In genomic region chr14:67187210-67187609, GRCh38 we compare ENCODE assay signal across 12 cellular contexts. TPM values are rescaled to one million over a fixed set of nuclear protein-coding genes. Genes with fewer than 3 reads are reported as not detected.
A peak's percentile ranks its signal among the peaks of the same experiment; 100 is the strongest.
DNase-seq lines count a peak whose midpoint lies in the region; ATAC-seq and TF ChIP-seq lines count a peak whose summit lies in the region.
"Had no signal": no experiment of that assay in that cellular context is flagged by ENCODE, and none has a peak within 500 bp of the region (broad histone marks: within the 10 kb centered on the region; RNA-seq: fewer than 3 reads in every experiment).

No MANE protein-coding gene starts in this region.

- no peaks in the 10 kb centered on the region for H3K9me2 ChIP-seq in Karpas-422 (replicated peaks; ENCODE audit: insufficient read depth, low read length)

- no TSS peak for BruUV-seq in MCF 10A (replicated peaks; lab: Mats Ljungman, UMichigan)

- CTCF ChIA-PET in MCF 10A (lab: Yijun Ruan, JAX), result interaction anchor here (0.5 to 1.4 kb wide), 3 partner anchors 23 to 100 kb away, joined by 3 to 5 read pairs (median 4); no protein-coding TSS in a partner anchor

- no peaks in the 10 kb centered on the region for H3K79me2 ChIP-seq in Karpas-422 (ENCODE audit: low read length)

- peak overlapping the region in 1 of 2 donors; percentile 19 for H3K27ac ChIP-seq in breast epithelium
- no peak overlapping the region for H3K27ac ChIP-seq in adrenal gland
- H3K27ac ChIP-seq in Karpas-422 (ENCODE audit: low read length), result no peak overlapping the region
- H3K27ac ChIP-seq in tibial artery, result no peak overlapping the region

- H3K36me3 Mint-ChIP-seq in MCF 10A (ENCODE audit: insufficient read depth, unreplicated experiment), result no peaks in the 10 kb centered on the region

- H3K4me3 ChIP-seq in breast epithelium (no peak overlapping the region), adrenal gland (no peak overlapping the region), Karpas-422 (ENCODE audit: low read length) (no peak overlapping the region), tibial artery (no peak overlapping the region)

- H3K4me1 Mint-ChIP-seq in MCF 10A (ENCODE audit: insufficient read depth, unreplicated experiment), result peaks cover 9% of the 10 kb centered on the region

- POLR2A ChIA-PET in MCF 10A (lab: Yijun Ruan, JAX), result interaction anchor here (1.0 to 3.2 kb wide), 6 partner anchors 15 to 61 kb away, joined by 3 to 33 read pairs (median 3); partner anchors contain the start of gene PALS1

- H3K4me1 ChIP-seq in breast epithelium (no peaks in the 10 kb centered on the region), adrenal gland (replicated peaks in 1 of 2) (no peaks in the 10 kb centered on the region), Karpas-422 (ENCODE audit: low read length) (peaks cover 5% of the 10 kb centered on the region; the same call in 1 of the 2 replicates), tibial artery (peaks cover 0 to 6% (median 3%) of the 10 kb centered on the region in 4 donors)

- H3K4me3 Mint-ChIP-seq in MCF 10A (ENCODE audit: unreplicated experiment), result no peak overlapping the region

- intact Hi-C loops in MCF 10A (cut with micrococcal nuclease) (loop anchor here (2.0 to 5.0 kb wide), 2 partner anchors 54 to 100 kb away; partner anchors contain the start of gene PALS1), breast epithelium (cut with DNase I; ENCODE audit: low total_unique reads) (no loop called here), adrenal gland (cut with DNase I) (no loop called here), tibial artery (cut with DNase I; ENCODE audit: low total_unique reads) (no loop called here), posterior cingulate gyrus (cut with DNase I) (no loop called here)

- H3K27me3 ChIP-seq in breast epithelium (no peaks in the 10 kb centered on the region), adrenal gland (peaks cover 3% of the 10 kb centered on the region), Karpas-422 (ENCODE audit: low read length) (no peaks in the 10 kb centered on the region), tibial artery (no peaks in the 10 kb centered on the region)

- no peaks in the 10 kb centered on the region for H3K9me3 Mint-ChIP-seq in MCF 10A (ENCODE audit: unreplicated experiment)

- H3K36me3 ChIP-seq in breast epithelium (no peaks in the 10 kb centered on the region), adrenal gland (replicated peaks in 1 of 2) (no peaks in the 10 kb centered on the region), Karpas-422 (ENCODE audit: insufficient read depth, low read length) (no peaks in the 10 kb centered on the region), tibial artery (no peaks in the 10 kb centered on the region)

- H3K9me3 ChIP-seq in breast epithelium, result no peaks in the 10 kb centered on the region
- H3K9me3 ChIP-seq in adrenal gland (replicated peaks in 1 of 3), result no peaks in the 10 kb centered on the region
- no peaks in the 10 kb centered on the region for H3K9me3 ChIP-seq in Karpas-422 (ENCODE audit: low read length)
- H3K9me3 ChIP-seq in tibial artery, result no peaks in the 10 kb centered on the region

- DNase-seq in MCF 10A (ENCODE audit: unreplicated experiment) (peak; percentile 90), breast epithelium (ENCODE audit: low spot score in 2 of 2) (no peak), adrenal gland (peak in 6 of 7 donors; percentile 17 to 63 (median 34)), iPS-NIHi7 (ENCODE audit: extremely low spot score) (peak; percentile 36), Karpas-422 (no peak), tibial artery (no peak), posterior cingulate gyrus (no peak)
- DNase-seq: H7 had no signal

- no peak for ATAC-seq in GM18909 (IDR thresholded peaks at IDR 0.05; ENCODE audit: poor library complexity, unreplicated experiment)

- TF ChIP-seq POLR2A in breast epithelium (IDR thresholded peaks at IDR 0.05) (no peak), adrenal gland (IDR thresholded peaks at IDR 0.05) (no peak)

- H2AFZ ChIP-seq in Karpas-422 (ENCODE audit: low read length), result no peak overlapping the region

- TF ChIP-seq CTCF in MCF 10A (IDR thresholded peaks at IDR 0.05; ENCODE audit: unreplicated experiment), result no peak
- no peak for TF ChIP-seq CTCF in breast epithelium (IDR thresholded peaks at IDR 0.05)
- no peak for TF ChIP-seq CTCF in adrenal gland (IDR thresholded peaks at IDR 0.05)
- TF ChIP-seq CTCF in tibial artery (IDR thresholded peaks at IDR 0.05), result no peak

- H3K27me3 Mint-ChIP-seq in MCF 10A (ENCODE audit: insufficient read depth, unreplicated experiment), result no peaks in the 10 kb centered on the region

- no peak overlapping the region for H3K9ac ChIP-seq in Karpas-422 (ENCODE audit: low read length)

- H4K20me1 ChIP-seq in Karpas-422 (ENCODE audit: insufficient read depth, low read depth, low read length), result no peaks in the 10 kb centered on the region

- no peak overlapping the region for H3K4me2 ChIP-seq in Karpas-422 (ENCODE audit: low read depth, low read length, poor library complexity, severe bottlenecking)

- no peak overlapping the region for H3K27ac Mint-ChIP-seq in MCF 10A (ENCODE audit: low read depth, unreplicated experiment)
- H3K27ac Mint-ChIP-seq: activated naive CD4-positive, alpha-beta T cell treated with anti-CD3 and anti-CD28 coated beads, Interleukin-2, amount 50 U/mL, for 72 hours had no signal

RNA-seq across cellular contexts. Expression of gene GARIN2, which starts 2.0 kb away (rescaled TPM):
- not detected in 2 replicates for total RNA-seq in MCF 10A (2022)
- total RNA-seq in breast epithelium, result not detected
- not detected for total RNA-seq in adrenal gland
- under 1 TPM in 2 of 3 donors, not detected in 1; 0.07 to 0.48 TPM for polyA plus RNA-seq in adrenal gland
- not detected in 2 replicates for total RNA-seq in Karpas-422 (2014; rRNA removed; shearing (Covaris generic); ENCODE audit: low replicate concordance)
- total RNA-seq: activated naive CD4-positive, alpha-beta T cell treated with anti-CD3 and anti-CD28 coated beads, Interleukin-2, amount 50 U/mL, for 72 hours; glomerular endothelial cell; H7 had no signal
- polyA plus RNA-seq: AG04450 had no signal

RNA-seq across cellular contexts. Expression of gene PALS1, which starts 54.0 kb away (rescaled TPM):
- total RNA-seq in MCF 10A (2022) (19.1 and 21.4 TPM in 2 replicates), breast epithelium (10 to 100 TPM; 15.4 to 41.3 (median 27.2) TPM), adrenal gland (10 to 100 TPM; 11.0 to 23.0 (median 16.9) TPM)
- 10 to 100 TPM in 1 of 3 donors, 1 to 10 TPM in 2; 2.2 to 19.5 (median 5.4) TPM for polyA plus RNA-seq in adrenal gland
- total RNA-seq in Karpas-422 (2014; rRNA removed; shearing (Covaris generic); ENCODE audit: low replicate concordance), result 3.8 and 6.2 TPM in 2 replicates

Comparison
In these comparisons a context has a peak if more than half of its experiments do, and no peak if none do; other contexts are left out.
1. DNase-seq: peak in MCF 10A (single experiment), adrenal gland (6 of 7) and iPS-NIHi7 (single experiment); none in breast epithelium (0 of 2), Karpas-422 (single experiment), tibial artery (0 of 2) and posterior cingulate gyrus (0 of 10).